1 cellular context compared by ENCODE assay signal in the genomic region with DNA sequence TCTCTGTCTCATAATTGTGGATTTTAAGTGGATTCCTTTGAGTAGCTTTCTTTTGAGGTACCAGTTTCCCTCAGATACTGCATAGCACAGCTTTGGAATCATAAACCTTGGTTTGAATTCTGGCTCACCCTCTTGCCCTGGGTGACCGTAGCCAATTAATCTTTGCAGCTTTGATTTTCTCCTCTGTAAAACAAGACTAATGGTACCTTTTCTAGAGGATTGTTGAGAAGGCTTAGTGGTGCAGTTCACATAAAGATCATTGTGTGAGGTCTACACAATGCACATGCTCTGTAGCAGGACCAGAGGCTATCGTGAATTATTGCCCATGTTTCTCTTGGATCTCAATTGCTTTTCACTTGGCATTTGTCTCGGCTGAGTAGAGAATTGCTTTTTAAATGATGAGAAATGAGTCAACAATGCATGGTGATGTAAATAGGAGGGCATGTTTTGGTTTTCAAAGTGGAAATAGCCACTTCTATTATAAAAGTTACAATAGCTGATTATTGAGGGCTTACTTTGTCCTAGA.
TF ChIP-seq lines count a peak whose summit lies in the region.

No MANE protein-coding gene starts in this region.

TF ChIP-seq in A549, 52 proteins besides CTCF, POLR2A, EP300 and RAD21 (continued from another document):
- TF ChIP-seq, protein P1, sequence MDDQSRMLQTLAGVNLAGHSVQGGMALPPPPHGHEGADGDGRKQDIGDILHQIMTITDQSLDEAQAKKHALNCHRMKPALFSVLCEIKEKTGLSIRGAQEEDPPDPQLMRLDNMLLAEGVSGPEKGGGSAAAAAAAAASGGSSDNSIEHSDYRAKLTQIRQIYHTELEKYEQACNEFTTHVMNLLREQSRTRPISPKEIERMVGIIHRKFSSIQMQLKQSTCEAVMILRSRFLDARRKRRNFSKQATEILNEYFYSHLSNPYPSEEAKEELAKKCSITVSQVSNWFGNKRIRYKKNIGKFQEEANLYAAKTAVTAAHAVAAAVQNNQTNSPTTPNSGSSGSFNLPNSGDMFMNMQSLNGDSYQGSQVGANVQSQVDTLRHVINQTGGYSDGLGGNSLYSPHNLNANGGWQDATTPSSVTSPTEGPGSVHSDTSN (IDR thresholded peaks at IDR 0.05), result no peak
- TF ChIP-seq, protein P2, sequence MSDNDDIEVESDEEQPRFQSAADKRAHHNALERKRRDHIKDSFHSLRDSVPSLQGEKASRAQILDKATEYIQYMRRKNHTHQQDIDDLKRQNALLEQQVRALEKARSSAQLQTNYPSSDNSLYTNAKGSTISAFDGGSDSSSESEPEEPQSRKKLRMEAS (IDR thresholded peaks at IDR 0.05), result no peak
- TF ChIP-seq, protein P3, sequence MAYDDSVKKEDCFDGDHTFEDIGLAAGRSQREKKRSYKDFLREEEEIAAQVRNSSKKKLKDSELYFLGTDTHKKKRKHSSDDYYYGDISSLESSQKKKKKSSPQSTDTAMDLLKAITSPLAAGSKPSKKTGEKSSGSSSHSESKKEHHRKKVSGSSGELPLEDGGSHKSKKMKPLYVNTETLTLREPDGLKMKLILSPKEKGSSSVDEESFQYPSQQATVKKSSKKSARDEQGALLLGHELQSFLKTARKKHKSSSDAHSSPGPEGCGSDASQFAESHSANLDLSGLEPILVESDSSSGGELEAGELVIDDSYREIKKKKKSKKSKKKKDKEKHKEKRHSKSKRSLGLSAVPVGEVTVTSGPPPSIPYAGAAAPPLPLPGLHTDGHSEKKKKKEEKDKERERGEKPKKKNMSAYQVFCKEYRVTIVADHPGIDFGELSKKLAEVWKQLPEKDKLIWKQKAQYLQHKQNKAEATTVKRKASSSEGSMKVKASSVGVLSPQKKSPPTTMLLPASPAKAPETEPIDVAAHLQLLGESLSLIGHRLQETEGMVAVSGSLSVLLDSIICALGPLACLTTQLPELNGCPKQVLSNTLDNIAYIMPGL (CRISPR knock-in tag; IDR thresholded peaks at IDR 0.05; ENCODE audit: borderline replicate concordance), result no peak
